Comparison of ENCODE assay signal across 26 cellular contexts in genomic region chr3:39721076-39721475, GRCh38.
"Had no signal": no experiment of that assay in that cellular context is flagged by ENCODE, and none has a peak within 500 bp of the region (broad histone marks: within the 10 kb centered on the region; RNA-seq: fewer than 3 reads in every experiment).

No MANE protein-coding gene starts in this region.

- H3K36me3 ChIP-seq: colonic mucosa, heart left ventricle, left lung, spleen, tibial nerve had no signal

- H3K27ac ChIP-seq: body of pancreas, colonic mucosa, dorsolateral prefrontal cortex, foreskin keratinocyte, heart left ventricle, left lung, spleen, tibial nerve had no signal

- H3K27ac Mint-ChIP-seq: activated B cell treated with CpG ODN at 0.5 μM for 24 hours; activated CD8-positive, alpha-beta memory T cell treated with anti-CD3 and anti-CD28 coated beads, Interleukin-2, amount 10 ng/mL, durations not matched to agents 7 days and 5 days; activated CD8-positive, alpha-beta T cell treated with anti-CD3 and anti-CD28 coated beads, Interleukin-2, amount 10 ng/mL, durations not matched to agents 7 days and 5 days; activated naive CD4-positive, alpha-beta T cell treated with anti-CD3 and anti-CD28 coated beads, Interleukin-2, amount 50 U/mL, for 72 hours; natural killer cell treated with Interleukin-12 subunit alpha and Interleukin-12 subunit beta and Interleukin-15 and Interleukin-18, amount 100 ng/mL, for 72 hours; T-helper 2 cell treated with Interferon-gamma antibody and Interleukin-4, amounts not matched to agents 5 μg/mL and 100 μg/mL, for 36 hours had no signal

- H3K27me3 ChIP-seq: body of pancreas, colonic mucosa, dorsolateral prefrontal cortex, foreskin keratinocyte, left lung, spleen, tibial nerve had no signal

- H3K4me3 Mint-ChIP-seq: activated B cell treated with CpG ODN at 0.5 μM for 24 hours; activated CD8-positive, alpha-beta memory T cell treated with anti-CD3 and anti-CD28 coated beads, Interleukin-2, amount 10 ng/mL, durations not matched to agents 7 days and 5 days; activated CD8-positive, alpha-beta T cell treated with anti-CD3 and anti-CD28 coated beads, Interleukin-2, amount 10 ng/mL, durations not matched to agents 7 days and 5 days; natural killer cell treated with Interleukin-12 subunit alpha and Interleukin-12 subunit beta and Interleukin-15 and Interleukin-18, amount 100 ng/mL, for 72 hours; T-helper 2 cell treated with Interferon-gamma antibody and Interleukin-4, amounts not matched to agents 5 μg/mL and 100 μg/mL, for 36 hours had no signal

- H3K27me3 Mint-ChIP-seq: activated B cell treated with CpG ODN at 0.5 μM for 24 hours had no signal

- H3K4me1 Mint-ChIP-seq: activated B cell treated with CpG ODN at 0.5 μM for 24 hours; activated CD8-positive, alpha-beta memory T cell treated with anti-CD3 and anti-CD28 coated beads, Interleukin-2, amount 10 ng/mL, durations not matched to agents 7 days and 5 days had no signal

- H3K4me1 ChIP-seq: body of pancreas, colonic mucosa, foreskin keratinocyte, heart left ventricle, left lung, spleen, tibial nerve had no signal

- H3K9me3 Mint-ChIP-seq: activated B cell treated with CpG ODN at 0.5 μM for 24 hours; activated naive CD4-positive, alpha-beta T cell treated with anti-CD3 and anti-CD28 coated beads, Interleukin-2, amount 50 U/mL, for 72 hours; natural killer cell treated with Interleukin-12 subunit alpha and Interleukin-12 subunit beta and Interleukin-15 and Interleukin-18, amount 100 ng/mL, for 72 hours; T-helper 2 cell treated with Interferon-gamma antibody and Interleukin-4, amounts not matched to agents 5 μg/mL and 100 μg/mL, for 36 hours had no signal

- H3K9me3 ChIP-seq: body of pancreas, colonic mucosa, heart left ventricle, left lung, mucosa of descending colon, spleen, tibial nerve had no signal

- H3K36me3 Mint-ChIP-seq: activated CD8-positive, alpha-beta memory T cell treated with anti-CD3 and anti-CD28 coated beads, Interleukin-2, amount 10 ng/mL, durations not matched to agents 7 days and 5 days; activated naive CD4-positive, alpha-beta T cell treated with anti-CD3 and anti-CD28 coated beads, Interleukin-2, amount 50 U/mL, for 72 hours; natural killer cell treated with Interleukin-12 subunit alpha and Interleukin-12 subunit beta and Interleukin-15 and Interleukin-18, amount 100 ng/mL, for 72 hours had no signal

- H3K4me3 ChIP-seq: body of pancreas, colonic mucosa, dorsolateral prefrontal cortex, heart left ventricle, left lung, lung, mucosa of descending colon, spleen, tibial nerve had no signal

- DNase-seq: activated B cell treated with CpG ODN at 0.5 μM for 24 hours; activated CD8-positive, alpha-beta memory T cell treated with anti-CD3 and anti-CD28 coated beads, Interleukin-2, amount 10 ng/mL, durations not matched to agents 7 days and 5 days; activated CD8-positive, alpha-beta T cell treated with anti-CD3 and anti-CD28 coated beads, Interleukin-2, amount 10 ng/mL, durations not matched to agents 7 days and 5 days; activated naive CD4-positive, alpha-beta T cell; activated T-cell treated with anti-CD3 and anti-CD28 coated beads, Interleukin-2, amount 50 U/mL, for 48 hours; anterior cingulate cortex; body of pancreas; cerebellar nuclear complex; colonic mucosa; dorsolateral prefrontal cortex; effector memory CD4-positive, alpha-beta T cell; erythroblast; foreskin keratinocyte; heart left ventricle; kidney glomerular epithelial cell; left lung; mucosa of descending colon; posterior cingulate gyrus; right cardiac atrium; spleen; stimulated activated naive CD4-positive, alpha-beta T cell had no signal
